ENCODE assay signal across 20 cellular contexts in genomic region chr6:21462519-21462852, GRCh38.
"Had no signal": no experiment of that assay in that cellular context is flagged by ENCODE, and none has a peak within 500 bp of the region (broad histone marks: within the 10 kb centered on the region; RNA-seq: fewer than 3 reads in every experiment).

No MANE protein-coding gene starts in this region.

- DNase-seq: cortex of kidney; hypothalamus; immature natural killer cell; kidney glomerular epithelial cell; left ventricle myocardium superior; lower lobe of right lung; naive thymus-derived CD4-positive, alpha-beta T cell; ovary; posterior cingulate gyrus; right lobe of liver; small intestine; stimulated activated CD4-positive, alpha-beta T cell treated with anti-CD3 and anti-CD28 coated beads, Interleukin-15, amount 100 ng/mL, for 24 hours; stimulated activated CD4-positive, alpha-beta T cell treated with anti-CD3 and anti-CD28 coated beads, Interleukin-4, amount 100 ng/mL, for 1 hour; stimulated activated CD8-positive, alpha-beta memory T cell treated with anti-CD3 and anti-CD28 coated beads, Interleukin-4, amount 100 ng/mL, for 48 hours; stimulated activated naive CD4-positive, alpha-beta T cell; stimulated activated naive CD8-positive, alpha-beta T cell treated with anti-CD3 and anti-CD28 coated beads, Interleukin-15, amount 100 ng/mL, for 72 hours; thyroid gland; trophoblast cell had no signal

- H3K9ac ChIP-seq: neural progenitor cell had no signal

- H3K36me3 ChIP-seq: lower lobe of right lung, neural progenitor cell, ovary, right lobe of liver, thyroid gland, vagina had no signal

- ATAC-seq: left ventricle myocardium superior; lower lobe of right lung; naive thymus-derived CD4-positive, alpha-beta T cell; right lobe of liver; stimulated activated naive CD8-positive, alpha-beta T cell treated with anti-CD3 and anti-CD28 coated beads, Interleukin-15, amount 100 ng/mL, for 72 hours had no signal

- H3K9me3 ChIP-seq: lower lobe of right lung, ovary, right lobe of liver, thyroid gland, vagina had no signal

- H3K4me2 ChIP-seq: neural progenitor cell had no signal

- H3K4me3 ChIP-seq: lower lobe of right lung, neural progenitor cell, ovary, right lobe of liver, thyroid gland, vagina had no signal

- H3K27ac ChIP-seq: lower lobe of right lung, neural progenitor cell, ovary, right lobe of liver, thyroid gland, vagina had no signal

- H2AFZ ChIP-seq: neural progenitor cell had no signal

- H3K27me3 ChIP-seq: neural progenitor cell, ovary, right lobe of liver, thyroid gland, vagina had no signal

- H3K4me1 ChIP-seq: lower lobe of right lung, neural progenitor cell, right lobe of liver, thyroid gland, vagina had no signal
